ENCODE assay signal across 9 cellular contexts in the genomic region with DNA sequence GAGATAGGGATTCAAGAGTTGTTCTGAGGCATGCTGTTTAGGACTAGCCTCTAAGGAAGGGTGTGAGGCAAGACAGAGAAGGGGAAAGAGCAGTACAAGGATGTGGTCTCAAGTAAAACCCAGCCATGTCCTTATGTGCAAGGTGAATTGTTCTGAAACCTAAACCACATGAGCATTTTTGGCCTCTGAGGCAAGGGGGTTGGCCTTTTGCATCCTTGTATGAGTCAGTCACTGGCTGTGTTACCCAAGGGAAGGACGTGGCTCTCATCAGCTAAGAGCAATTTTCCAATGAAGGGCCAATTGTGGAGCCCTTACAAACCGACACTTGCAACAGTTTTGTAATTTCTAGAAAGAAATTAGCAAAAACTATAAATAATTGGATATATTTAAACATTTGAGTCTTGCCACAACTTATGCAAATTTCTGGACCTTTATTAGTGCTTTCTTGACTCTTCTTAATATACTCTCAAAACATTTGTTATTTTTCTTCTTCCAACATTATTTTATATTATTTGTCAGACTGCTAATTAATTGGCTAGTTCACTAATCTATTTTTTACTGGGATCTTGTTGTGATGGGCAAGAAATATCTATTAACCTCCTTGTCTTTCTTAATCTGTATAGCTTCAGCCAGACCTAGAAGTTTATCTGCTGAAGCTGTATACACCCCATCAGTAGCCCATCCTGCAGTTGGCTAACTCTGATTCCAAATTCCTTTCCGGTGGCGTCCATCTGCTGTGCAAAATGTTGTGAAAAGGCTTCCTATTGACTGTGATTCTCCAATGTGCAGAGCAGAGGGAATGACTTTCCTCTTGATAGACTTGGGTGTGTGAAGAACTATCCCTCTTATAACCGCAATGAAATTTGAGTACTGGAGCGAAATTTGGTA.
DNase-seq lines count a peak whose midpoint lies in the region; ATAC-seq and TF ChIP-seq lines count a peak whose summit lies in the region.
"Had no signal": no experiment of that assay in that cellular context is flagged by ENCODE, and none has a peak within 500 bp of the region (broad histone marks: within the 10 kb centered on the region; RNA-seq: fewer than 3 reads in every experiment).

No MANE protein-coding gene starts in this region.

- H3K36me3 Mint-ChIP-seq in H9 (ENCODE audit: insufficient read depth in 1 of 3, low read depth in 3 of 3): no peaks in the 10 kb centered on the region

- no peaks in the 10 kb centered on the region for H3K79me2 ChIP-seq in H9 (ENCODE audit: insufficient read depth, low read length)

- DNase-seq in DMS 273 (lab: John Stamatoyannopoulos, UW; ENCODE audit: unreplicated experiment): peak; percentile 48
- no peak for DNase-seq in DMS 273 treated with DMSO at 0.1 percent for 48 hours (lab: John Stamatoyannopoulos, UW)
- peak; percentile 35 for DNase-seq in RKO (ENCODE audit: low spot score)
- DNase-seq in mesenchymal stem cell: peak; percentile 93
- DNase-seq in RPMI8226: no peak
- DNase-seq in adrenal gland: no peak
- no peak for DNase-seq in H9

- H3K27me3 ChIP-seq in mesenchymal stem cell (ENCODE audit: control insufficient read depth in 1 of 2, insufficient read depth in 1 of 2, low read length in 2 of 2): no peaks in the 10 kb centered on the region
- H3K27me3 ChIP-seq in adrenal gland: no peaks in the 10 kb centered on the region
- no peaks in the 10 kb centered on the region for H3K27me3 ChIP-seq in H9 (ENCODE audit: insufficient read depth, low read length)

- H3K79me1 ChIP-seq in mesenchymal stem cell (replicated peaks; ENCODE audit: low read length, poor library complexity, severe bottlenecking): no peaks in the 10 kb centered on the region
- H3K79me1 ChIP-seq in H9 (ENCODE audit: insufficient read depth, low read depth, low read length, poor library complexity, severe bottlenecking): no peaks in the 10 kb centered on the region

- H2BK5ac ChIP-seq in mesenchymal stem cell (ENCODE audit: low read depth, low read length, poor library complexity, severe bottlenecking): no peak overlapping the region
- H2BK5ac ChIP-seq in H9 (ENCODE audit: insufficient read length, low read length): no peak overlapping the region

- no peak overlapping the region for H3K4me3 ChIP-seq in mesenchymal stem cell (ENCODE audit: insufficient read depth in 1 of 2, low read depth in 1 of 2, low read length in 2 of 2)
- H3K4me3 ChIP-seq in adrenal gland: no peak overlapping the region

- intact Hi-C loops in adrenal gland (cut with DNase I): no loop called here

- H3K27me3 Mint-ChIP-seq in H9 (ENCODE audit: low read depth): no peaks in the 10 kb centered on the region

- H3K14ac ChIP-seq in mesenchymal stem cell (ENCODE audit: low read length in 2 of 2) (no peak overlapping the region), H9 (ENCODE audit: insufficient read depth, low read length) (no peak overlapping the region)

- H3K4me3 Mint-ChIP-seq in H9: no peak overlapping the region
- H3K4me3 Mint-ChIP-seq: T-helper 1 cell treated with Interleukin-12 subunit alpha and Interleukin-12 subunit beta and Interleukin-4 antibody, amounts not matched to agents 30 μg/mL and 1 μg/mL, for 36 hours had no signal

- TF ChIP-seq CTCF in adrenal gland (IDR thresholded peaks at IDR 0.05) (no peak), H9 (conservative IDR thresholded peaks at IDR 0.05) (no peak)

- H2AFZ ChIP-seq in mesenchymal stem cell (ENCODE audit: low read depth, low read length): no peak overlapping the region
- H2AFZ ChIP-seq in H9 (ENCODE audit: low read length): no peak overlapping the region

- H2BK12ac ChIP-seq in mesenchymal stem cell (ENCODE audit: low read length in 2 of 2): no peak overlapping the region
- H2BK12ac ChIP-seq in H9 (ENCODE audit: insufficient read length, low read depth, low read length): no peak overlapping the region

- H3K4me1 ChIP-seq in mesenchymal stem cell (ENCODE audit: control insufficient read depth, insufficient read depth, low read depth, low read length) (peaks cover 1% of the 10 kb centered on the region), adrenal gland (replicated peaks in 1 of 2) (peaks cover 0 to 4% of the 10 kb centered on the region in 2 donors), H9 (ENCODE audit: insufficient read depth, low read length) (peaks cover 2% of the 10 kb centered on the region; the same call in 1 of the 2 replicates)

- no peak for TF ChIP-seq POLR2A in adrenal gland (IDR thresholded peaks at IDR 0.05)

- H3K9ac ChIP-seq in mesenchymal stem cell (ENCODE audit: low read length) (no peak overlapping the region), H9 (ENCODE audit: extremely low read depth, insufficient read length, low read length) (no peak overlapping the region)

- no peak overlapping the region for H3K27ac Mint-ChIP-seq in H9
- H3K27ac Mint-ChIP-seq: T-helper 1 cell treated with Interleukin-12 subunit alpha and Interleukin-12 subunit beta and Interleukin-4 antibody, amounts not matched to agents 30 μg/mL and 1 μg/mL, for 36 hours had no signal

- 57% methylated on average over 4 of the region's 6 CpGs for WGBS in mesenchymal stem cell
- WGBS in adrenal gland, 4 donors: 59 to 69% (median 64%) methylated on average over 6 of the region's 6 CpGs
- no CpG with 5 or more reads among the region's 6 CpGs for WGBS in H9 (ENCODE audit: extremely low coverage, insufficient read length, low lambda C conversion rate)

- no peaks in the 10 kb centered on the region for H3K23me2 ChIP-seq in H9 (ENCODE audit: insufficient read length, low read depth, low read length, poor library complexity, severe bottlenecking)

- H2BK20ac ChIP-seq in H9 (ENCODE audit: low read depth, low read length, poor library complexity, severe bottlenecking): no peak overlapping the region

- H3T11ph ChIP-seq in H9 (ENCODE audit: low read length): no peak overlapping the region

- H3K18ac ChIP-seq in mesenchymal stem cell (ENCODE audit: low read depth in 1 of 2, low read length in 2 of 2) (peak overlapping the region in 1 of 2 experiments; percentile 37), H9 (ENCODE audit: insufficient read length, low read depth, low read length) (no peak overlapping the region)

- no peak overlapping the region for H3K27ac ChIP-seq in mesenchymal stem cell (ENCODE audit: low read length, poor library complexity, severe bottlenecking)
- no peak overlapping the region for H3K27ac ChIP-seq in adrenal gland
- no peak overlapping the region for H3K27ac ChIP-seq in H9 (ENCODE audit: insufficient read length, low read depth, low read length)

- H2BK120ac ChIP-seq in mesenchymal stem cell (ENCODE audit: low read depth, low read length) (no peak overlapping the region), H9 (ENCODE audit: low read depth, low read length, poor library complexity, severe bottlenecking) (no peak overlapping the region)

- H4K20me1 ChIP-seq in H9 (ENCODE audit: control insufficient read depth, insufficient read depth, insufficient read length): no peaks in the 10 kb centered on the region

- no peak overlapping the region for H3K4me2 ChIP-seq in mesenchymal stem cell (ENCODE audit: low read length, poor library complexity, severe bottlenecking)
- no peak overlapping the region for H3K4me2 ChIP-seq in H9 (ENCODE audit: insufficient read depth, insufficient read length, low read length)

- H4K91ac ChIP-seq in mesenchymal stem cell (ENCODE audit: low read length) (no peak overlapping the region), H9 (ENCODE audit: insufficient read length, low read depth, low read length) (no peak overlapping the region)

- ATAC-seq in HG02884 (IDR thresholded peaks at IDR 0.05; ENCODE audit: unreplicated experiment): peak; percentile 98

- no peak overlapping the region for H3K56ac ChIP-seq in H9 (ENCODE audit: insufficient read length, low read depth, low read length)

- H4K5ac ChIP-seq in H9 (ENCODE audit: insufficient read length, low read depth, low read length): no peak overlapping the region

- no peak overlapping the region for H4K8ac ChIP-seq in mesenchymal stem cell (ENCODE audit: low read length)
- no peak overlapping the region for H4K8ac ChIP-seq in H9 (replicated peaks; ENCODE audit: insufficient read length, low read depth, low read length)

- H3K4me1 Mint-ChIP-seq in H9: no peaks in the 10 kb centered on the region

- H3K4ac ChIP-seq in mesenchymal stem cell (ENCODE audit: low read depth in 1 of 2, low read length in 2 of 2) (no peak overlapping the region), H9 (ENCODE audit: low read depth, low read length) (no peak overlapping the region)

- H3K23ac ChIP-seq in mesenchymal stem cell (ENCODE audit: low read length in 2 of 2) (no peak overlapping the region), H9 (ENCODE audit: insufficient read length, low read depth, low read length) (no peak overlapping the region)

- H2AK5ac ChIP-seq in mesenchymal stem cell (ENCODE audit: low read length, severe bottlenecking) (no peak overlapping the region), H9 (ENCODE audit: insufficient read length, low read length) (no peak overlapping the region)

- H2BK15ac ChIP-seq in mesenchymal stem cell (ENCODE audit: low read depth, poor library complexity, severe bottlenecking): no peak overlapping the region
- no peak overlapping the region for H2BK15ac ChIP-seq in H9 (ENCODE audit: low read depth, low read length)

- no peaks in the 10 kb centered on the region for H3K36me3 ChIP-seq in mesenchymal stem cell (ENCODE audit: control insufficient read depth in 1 of 2, insufficient read depth in 2 of 2, low read depth in 1 of 2, low read length in 2 of 2)
- H3K36me3 ChIP-seq in adrenal gland (replicated peaks in 1 of 2): no peaks in the 10 kb centered on the region

- H3K9me3 Mint-ChIP-seq in H9: no peaks in the 10 kb centered on the region
- H3K9me3 Mint-ChIP-seq: T-helper 1 cell treated with Interleukin-12 subunit alpha and Interleukin-12 subunit beta and Interleukin-4 antibody, amounts not matched to agents 30 μg/mL and 1 μg/mL, for 36 hours had no signal

- H3K9me3 ChIP-seq in mesenchymal stem cell (ENCODE audit: control insufficient read depth, low read length) (no peaks in the 10 kb centered on the region), adrenal gland (replicated peaks in 1 of 3) (no peaks in the 10 kb centered on the region), H9 (ENCODE audit: control insufficient read depth, low read depth, low read length) (no peaks in the 10 kb centered on the region)

Comparison
In these comparisons a context has a peak if more than half of its experiments do, and no peak if none do; other contexts are left out.
1. DNase-seq: peak in DMS 273 (single experiment), RKO (single experiment) and mesenchymal stem cell (single experiment); none in DMS 273 treated with DMSO at 0.1 percent for 48 hours (single experiment), RPMI8226 (single experiment), adrenal gland (0 of 7) and H9 (single experiment).